1 cellular context compared by ENCODE assay signal in the genomic region with DNA sequence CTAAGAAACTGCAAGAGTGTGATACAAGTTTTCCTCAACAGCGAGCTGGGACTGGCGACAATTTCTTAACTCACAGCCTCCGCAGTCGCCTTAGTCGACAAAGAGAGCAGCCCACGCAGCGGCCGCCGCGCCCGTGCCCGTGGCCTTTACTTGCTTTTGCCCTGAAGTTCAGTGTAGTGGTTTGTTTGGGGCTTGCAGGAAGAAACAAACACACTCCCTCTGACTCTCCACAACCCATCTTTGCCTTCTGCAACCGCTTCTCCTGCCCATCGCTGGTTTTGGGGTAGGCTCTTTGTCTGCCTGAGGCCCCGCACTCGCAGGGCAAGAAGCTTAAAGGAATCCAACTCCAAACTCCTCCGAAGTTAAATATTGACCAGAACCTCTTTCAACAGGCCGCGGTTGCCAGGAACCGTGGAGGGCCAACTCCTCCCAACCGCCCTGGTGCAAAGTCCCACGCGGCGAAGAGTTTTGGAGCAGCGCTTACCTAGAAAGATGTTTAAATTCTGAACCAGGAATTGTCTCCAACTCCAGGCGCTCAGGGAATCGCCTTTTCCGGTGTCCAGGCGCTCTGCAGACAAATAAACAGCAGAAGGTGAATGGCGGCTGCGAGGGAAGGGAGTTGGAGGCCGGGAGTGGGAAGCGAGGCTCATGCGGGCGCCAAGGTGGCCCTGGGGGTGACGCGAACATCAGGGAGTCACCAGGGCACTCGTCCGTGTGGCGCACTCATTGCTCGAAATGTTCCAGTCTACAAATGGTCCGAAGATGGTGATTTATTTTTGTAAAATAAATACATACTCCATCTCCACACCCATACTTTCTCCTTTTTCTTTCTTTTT.
TF ChIP-seq lines count a peak whose summit lies in the region.

No MANE protein-coding gene starts in this region.

TF ChIP-seq in HepG2, 621 proteins besides CTCF, POLR2A, EP300 and RAD21 (continued from another document and continues in another):
- TF ChIP-seq, protein P1, sequence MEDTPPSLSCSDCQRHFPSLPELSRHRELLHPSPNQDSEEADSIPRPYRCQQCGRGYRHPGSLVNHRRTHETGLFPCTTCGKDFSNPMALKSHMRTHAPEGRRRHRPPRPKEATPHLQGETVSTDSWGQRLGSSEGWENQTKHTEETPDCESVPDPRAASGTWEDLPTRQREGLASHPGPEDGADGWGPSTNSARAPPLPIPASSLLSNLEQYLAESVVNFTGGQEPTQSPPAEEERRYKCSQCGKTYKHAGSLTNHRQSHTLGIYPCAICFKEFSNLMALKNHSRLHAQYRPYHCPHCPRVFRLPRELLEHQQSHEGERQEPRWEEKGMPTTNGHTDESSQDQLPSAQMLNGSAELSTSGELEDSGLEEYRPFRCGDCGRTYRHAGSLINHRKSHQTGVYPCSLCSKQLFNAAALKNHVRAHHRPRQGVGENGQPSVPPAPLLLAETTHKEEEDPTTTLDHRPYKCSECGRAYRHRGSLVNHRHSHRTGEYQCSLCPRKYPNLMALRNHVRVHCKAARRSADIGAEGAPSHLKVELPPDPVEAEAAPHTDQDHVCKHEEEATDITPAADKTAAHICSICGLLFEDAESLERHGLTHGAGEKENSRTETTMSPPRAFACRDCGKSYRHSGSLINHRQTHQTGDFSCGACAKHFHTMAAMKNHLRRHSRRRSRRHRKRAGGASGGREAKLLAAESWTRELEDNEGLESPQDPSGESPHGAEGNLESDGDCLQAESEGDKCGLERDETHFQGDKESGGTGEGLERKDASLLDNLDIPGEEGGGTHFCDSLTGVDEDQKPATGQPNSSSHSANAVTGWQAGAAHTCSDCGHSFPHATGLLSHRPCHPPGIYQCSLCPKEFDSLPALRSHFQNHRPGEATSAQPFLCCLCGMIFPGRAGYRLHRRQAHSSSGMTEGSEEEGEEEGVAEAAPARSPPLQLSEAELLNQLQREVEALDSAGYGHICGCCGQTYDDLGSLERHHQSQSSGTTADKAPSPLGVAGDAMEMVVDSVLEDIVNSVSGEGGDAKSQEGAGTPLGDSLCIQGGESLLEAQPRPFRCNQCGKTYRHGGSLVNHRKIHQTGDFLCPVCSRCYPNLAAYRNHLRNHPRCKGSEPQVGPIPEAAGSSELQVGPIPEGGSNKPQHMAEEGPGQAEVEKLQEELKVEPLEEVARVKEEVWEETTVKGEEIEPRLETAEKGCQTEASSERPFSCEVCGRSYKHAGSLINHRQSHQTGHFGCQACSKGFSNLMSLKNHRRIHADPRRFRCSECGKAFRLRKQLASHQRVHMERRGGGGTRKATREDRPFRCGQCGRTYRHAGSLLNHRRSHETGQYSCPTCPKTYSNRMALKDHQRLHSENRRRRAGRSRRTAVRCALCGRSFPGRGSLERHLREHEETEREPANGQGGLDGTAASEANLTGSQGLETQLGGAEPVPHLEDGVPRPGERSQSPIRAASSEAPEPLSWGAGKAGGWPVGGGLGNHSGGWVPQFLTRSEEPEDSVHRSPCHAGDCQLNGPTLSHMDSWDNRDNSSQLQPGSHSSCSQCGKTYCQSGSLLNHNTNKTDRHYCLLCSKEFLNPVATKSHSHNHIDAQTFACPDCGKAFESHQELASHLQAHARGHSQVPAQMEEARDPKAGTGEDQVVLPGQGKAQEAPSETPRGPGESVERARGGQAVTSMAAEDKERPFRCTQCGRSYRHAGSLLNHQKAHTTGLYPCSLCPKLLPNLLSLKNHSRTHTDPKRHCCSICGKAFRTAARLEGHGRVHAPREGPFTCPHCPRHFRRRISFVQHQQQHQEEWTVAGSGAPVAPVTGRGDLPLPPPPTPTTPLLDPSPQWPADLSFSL (CRISPR knock-in tag; IDR thresholded peaks at IDR 0.05) = no peak
- TF ChIP-seq KLF9 (CRISPR knock-in tag; IDR thresholded peaks at IDR 0.05; ENCODE audit: low read depth) = no peak
- TF ChIP-seq ZNF781 (CRISPR knock-in tag; IDR thresholded peaks at IDR 0.05; ENCODE audit: borderline replicate concordance, not compliant biosample characterization) = peak; percentile 60
- TF ChIP-seq ZNF20 (CRISPR knock-in tag; IDR thresholded peaks at IDR 0.05) = no peak
- TF ChIP-seq, protein P2, sequence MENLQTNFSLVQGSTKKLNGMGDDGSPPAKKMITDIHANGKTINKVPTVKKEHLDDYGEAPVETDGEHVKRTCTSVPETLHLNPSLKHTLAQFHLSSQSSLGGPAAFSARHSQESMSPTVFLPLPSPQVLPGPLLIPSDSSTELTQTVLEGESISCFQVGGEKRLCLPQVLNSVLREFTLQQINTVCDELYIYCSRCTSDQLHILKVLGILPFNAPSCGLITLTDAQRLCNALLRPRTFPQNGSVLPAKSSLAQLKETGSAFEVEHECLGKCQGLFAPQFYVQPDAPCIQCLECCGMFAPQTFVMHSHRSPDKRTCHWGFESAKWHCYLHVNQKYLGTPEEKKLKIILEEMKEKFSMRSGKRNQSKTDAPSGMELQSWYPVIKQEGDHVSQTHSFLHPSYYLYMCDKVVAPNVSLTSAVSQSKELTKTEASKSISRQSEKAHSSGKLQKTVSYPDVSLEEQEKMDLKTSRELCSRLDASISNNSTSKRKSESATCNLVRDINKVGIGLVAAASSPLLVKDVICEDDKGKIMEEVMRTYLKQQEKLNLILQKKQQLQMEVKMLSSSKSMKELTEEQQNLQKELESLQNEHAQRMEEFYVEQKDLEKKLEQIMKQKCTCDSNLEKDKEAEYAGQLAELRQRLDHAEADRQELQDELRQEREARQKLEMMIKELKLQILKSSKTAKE (CRISPR knock-in tag; IDR thresholded peaks at IDR 0.05; ENCODE audit: borderline replicate concordance) = peak; percentile 66
- TF ChIP-seq, protein P3, sequence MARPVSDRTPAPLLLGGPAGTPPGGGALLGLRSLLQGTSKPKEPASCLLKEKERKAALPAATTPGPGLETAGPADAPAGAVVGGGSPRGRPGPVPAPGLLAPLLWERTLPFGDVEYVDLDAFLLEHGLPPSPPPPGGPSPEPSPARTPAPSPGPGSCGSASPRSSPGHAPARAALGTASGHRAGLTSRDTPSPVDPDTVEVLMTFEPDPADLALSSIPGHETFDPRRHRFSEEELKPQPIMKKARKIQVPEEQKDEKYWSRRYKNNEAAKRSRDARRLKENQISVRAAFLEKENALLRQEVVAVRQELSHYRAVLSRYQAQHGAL (CRISPR knock-in tag; IDR thresholded peaks at IDR 0.05; ENCODE audit: not compliant biosample characterization) = no peak
- peak; percentile 78; the same call in 1 of the 2 replicates for TF ChIP-seq ZNF558 (CRISPR knock-in tag; IDR thresholded peaks at IDR 0.05; ENCODE audit: borderline replicate concordance)
- no peak for TF ChIP-seq ZNF274 (CRISPR knock-in tag; IDR thresholded peaks at IDR 0.05)
- no peak for TF ChIP-seq ZNF143 (CRISPR knock-in tag; IDR thresholded peaks at IDR 0.05)
- TF ChIP-seq, protein P4, sequence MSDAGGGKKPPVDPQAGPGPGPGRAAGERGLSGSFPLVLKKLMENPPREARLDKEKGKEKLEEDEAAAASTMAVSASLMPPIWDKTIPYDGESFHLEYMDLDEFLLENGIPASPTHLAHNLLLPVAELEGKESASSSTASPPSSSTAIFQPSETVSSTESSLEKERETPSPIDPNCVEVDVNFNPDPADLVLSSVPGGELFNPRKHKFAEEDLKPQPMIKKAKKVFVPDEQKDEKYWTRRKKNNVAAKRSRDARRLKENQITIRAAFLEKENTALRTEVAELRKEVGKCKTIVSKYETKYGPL (CRISPR knock-in tag; IDR thresholded peaks at IDR 0.05) = no peak
- TF ChIP-seq, protein P5, sequence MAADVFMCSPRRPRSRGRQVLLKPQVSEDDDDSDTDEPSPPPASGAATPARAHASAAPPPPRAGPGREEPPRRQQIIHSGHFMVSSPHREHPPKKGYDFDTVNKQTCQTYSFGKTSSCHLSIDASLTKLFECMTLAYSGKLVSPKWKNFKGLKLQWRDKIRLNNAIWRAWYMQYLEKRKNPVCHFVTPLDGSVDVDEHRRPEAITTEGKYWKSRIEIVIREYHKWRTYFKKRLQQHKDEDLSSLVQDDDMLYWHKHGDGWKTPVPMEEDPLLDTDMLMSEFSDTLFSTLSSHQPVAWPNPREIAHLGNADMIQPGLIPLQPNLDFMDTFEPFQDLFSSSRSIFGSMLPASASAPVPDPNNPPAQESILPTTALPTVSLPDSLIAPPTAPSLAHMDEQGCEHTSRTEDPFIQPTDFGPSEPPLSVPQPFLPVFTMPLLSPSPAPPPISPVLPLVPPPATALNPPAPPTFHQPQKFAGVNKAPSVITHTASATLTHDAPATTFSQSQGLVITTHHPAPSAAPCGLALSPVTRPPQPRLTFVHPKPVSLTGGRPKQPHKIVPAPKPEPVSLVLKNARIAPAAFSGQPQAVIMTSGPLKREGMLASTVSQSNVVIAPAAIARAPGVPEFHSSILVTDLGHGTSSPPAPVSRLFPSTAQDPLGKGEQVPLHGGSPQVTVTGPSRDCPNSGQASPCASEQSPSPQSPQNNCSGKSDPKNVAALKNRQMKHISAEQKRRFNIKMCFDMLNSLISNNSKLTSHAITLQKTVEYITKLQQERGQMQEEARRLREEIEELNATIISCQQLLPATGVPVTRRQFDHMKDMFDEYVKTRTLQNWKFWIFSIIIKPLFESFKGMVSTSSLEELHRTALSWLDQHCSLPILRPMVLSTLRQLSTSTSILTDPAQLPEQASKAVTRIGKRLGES (CRISPR knock-in tag; IDR thresholded peaks at IDR 0.05; ENCODE audit: borderline replicate concordance) = no peak
- peak; percentile 68 for TF ChIP-seq RXRA (CRISPR knock-in tag; IDR thresholded peaks at IDR 0.05)
- TF ChIP-seq, protein P6, sequence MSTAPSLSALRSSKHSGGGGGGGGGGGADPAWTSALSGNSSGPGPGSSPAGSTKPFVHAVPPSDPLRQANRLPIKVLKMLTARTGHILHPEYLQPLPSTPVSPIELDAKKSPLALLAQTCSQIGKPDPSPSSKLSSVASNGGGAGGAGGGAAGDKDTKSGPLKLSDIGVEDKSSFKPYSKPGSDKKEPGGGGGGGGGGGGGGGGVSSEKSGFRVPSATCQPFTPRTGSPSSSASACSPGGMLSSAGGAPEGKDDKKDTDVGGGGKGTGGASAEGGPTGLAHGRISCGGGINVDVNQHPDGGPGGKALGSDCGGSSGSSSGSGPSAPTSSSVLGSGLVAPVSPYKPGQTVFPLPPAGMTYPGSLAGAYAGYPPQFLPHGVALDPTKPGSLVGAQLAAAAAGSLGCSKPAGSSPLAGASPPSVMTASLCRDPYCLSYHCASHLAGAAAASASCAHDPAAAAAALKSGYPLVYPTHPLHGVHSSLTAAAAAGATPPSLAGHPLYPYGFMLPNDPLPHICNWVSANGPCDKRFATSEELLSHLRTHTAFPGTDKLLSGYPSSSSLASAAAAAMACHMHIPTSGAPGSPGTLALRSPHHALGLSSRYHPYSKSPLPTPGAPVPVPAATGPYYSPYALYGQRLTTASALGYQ (CRISPR knock-in tag; IDR thresholded peaks at IDR 0.05) = peak; percentile 87
- 0 out of 2 replicates have a peak, but pooled peaks have one; percentile 57 for TF ChIP-seq MAZ (IDR thresholded peaks at IDR 0.05; ENCODE audit: borderline replicate concordance, low read depth, low read length)
- TF ChIP-seq MAZ (CRISPR knock-in tag; IDR thresholded peaks at IDR 0.05; ENCODE audit: low read depth) = no peak
- TF ChIP-seq NFKBIZ (CRISPR knock-in tag; IDR thresholded peaks at IDR 0.05) = no peak
- TF ChIP-seq ZNF747 (CRISPR knock-in tag; IDR thresholded peaks at IDR 0.05; ENCODE audit: borderline replicate concordance) = no peak
- peak; percentile 60; the same call in 1 of the 2 replicates for TF ChIP-seq ZNF335 (CRISPR knock-in tag; IDR thresholded peaks at IDR 0.05)
- no peak for TF ChIP-seq ZFP36 (IDR thresholded peaks at IDR 0.05; ENCODE audit: borderline replicate concordance, low read depth, low read length, partially characterized antibody)
- TF ChIP-seq U2AF1 (optimal IDR thresholded peaks at IDR 0.05; ENCODE audit: low read depth, low read length) = no peak
- TF ChIP-seq, protein P7, sequence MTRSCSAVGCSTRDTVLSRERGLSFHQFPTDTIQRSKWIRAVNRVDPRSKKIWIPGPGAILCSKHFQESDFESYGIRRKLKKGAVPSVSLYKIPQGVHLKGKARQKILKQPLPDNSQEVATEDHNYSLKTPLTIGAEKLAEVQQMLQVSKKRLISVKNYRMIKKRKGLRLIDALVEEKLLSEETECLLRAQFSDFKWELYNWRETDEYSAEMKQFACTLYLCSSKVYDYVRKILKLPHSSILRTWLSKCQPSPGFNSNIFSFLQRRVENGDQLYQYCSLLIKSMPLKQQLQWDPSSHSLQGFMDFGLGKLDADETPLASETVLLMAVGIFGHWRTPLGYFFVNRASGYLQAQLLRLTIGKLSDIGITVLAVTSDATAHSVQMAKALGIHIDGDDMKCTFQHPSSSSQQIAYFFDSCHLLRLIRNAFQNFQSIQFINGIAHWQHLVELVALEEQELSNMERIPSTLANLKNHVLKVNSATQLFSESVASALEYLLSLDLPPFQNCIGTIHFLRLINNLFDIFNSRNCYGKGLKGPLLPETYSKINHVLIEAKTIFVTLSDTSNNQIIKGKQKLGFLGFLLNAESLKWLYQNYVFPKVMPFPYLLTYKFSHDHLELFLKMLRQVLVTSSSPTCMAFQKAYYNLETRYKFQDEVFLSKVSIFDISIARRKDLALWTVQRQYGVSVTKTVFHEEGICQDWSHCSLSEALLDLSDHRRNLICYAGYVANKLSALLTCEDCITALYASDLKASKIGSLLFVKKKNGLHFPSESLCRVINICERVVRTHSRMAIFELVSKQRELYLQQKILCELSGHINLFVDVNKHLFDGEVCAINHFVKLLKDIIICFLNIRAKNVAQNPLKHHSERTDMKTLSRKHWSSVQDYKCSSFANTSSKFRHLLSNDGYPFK (CRISPR knock-in tag; IDR thresholded peaks at IDR 0.05; ENCODE audit: borderline replicate concordance) = peak; percentile 54; the same call in 1 of the 2 replicates
- no peak for TF ChIP-seq SMAD1 (CRISPR knock-in tag; IDR thresholded peaks at IDR 0.05; ENCODE audit: borderline replicate concordance, low read depth)
- TF ChIP-seq SPEN (CRISPR knock-in tag; IDR thresholded peaks at IDR 0.05; ENCODE audit: low read depth) = peak; percentile 54
- no peak for TF ChIP-seq FOXM1 (CRISPR knock-in tag; IDR thresholded peaks at IDR 0.05)
- no peak for TF ChIP-seq HNRNPH1 (optimal IDR thresholded peaks at IDR 0.05; ENCODE audit: low read depth, low read length)
- TF ChIP-seq, protein P8, sequence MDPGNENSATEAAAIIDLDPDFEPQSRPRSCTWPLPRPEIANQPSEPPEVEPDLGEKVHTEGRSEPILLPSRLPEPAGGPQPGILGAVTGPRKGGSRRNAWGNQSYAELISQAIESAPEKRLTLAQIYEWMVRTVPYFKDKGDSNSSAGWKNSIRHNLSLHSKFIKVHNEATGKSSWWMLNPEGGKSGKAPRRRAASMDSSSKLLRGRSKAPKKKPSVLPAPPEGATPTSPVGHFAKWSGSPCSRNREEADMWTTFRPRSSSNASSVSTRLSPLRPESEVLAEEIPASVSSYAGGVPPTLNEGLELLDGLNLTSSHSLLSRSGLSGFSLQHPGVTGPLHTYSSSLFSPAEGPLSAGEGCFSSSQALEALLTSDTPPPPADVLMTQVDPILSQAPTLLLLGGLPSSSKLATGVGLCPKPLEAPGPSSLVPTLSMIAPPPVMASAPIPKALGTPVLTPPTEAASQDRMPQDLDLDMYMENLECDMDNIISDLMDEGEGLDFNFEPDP (CRISPR knock-in tag; conservative IDR thresholded peaks at IDR 0.05) = no peak
- peak; percentile 93 for TF ChIP-seq PHF21A (CRISPR knock-in tag; IDR thresholded peaks at IDR 0.05)
- TF ChIP-seq SMYD3 (CRISPR knock-in tag; IDR thresholded peaks at IDR 0.05) = peak; percentile 53; the same call in 1 of the 2 replicates
- TF ChIP-seq, protein P9, sequence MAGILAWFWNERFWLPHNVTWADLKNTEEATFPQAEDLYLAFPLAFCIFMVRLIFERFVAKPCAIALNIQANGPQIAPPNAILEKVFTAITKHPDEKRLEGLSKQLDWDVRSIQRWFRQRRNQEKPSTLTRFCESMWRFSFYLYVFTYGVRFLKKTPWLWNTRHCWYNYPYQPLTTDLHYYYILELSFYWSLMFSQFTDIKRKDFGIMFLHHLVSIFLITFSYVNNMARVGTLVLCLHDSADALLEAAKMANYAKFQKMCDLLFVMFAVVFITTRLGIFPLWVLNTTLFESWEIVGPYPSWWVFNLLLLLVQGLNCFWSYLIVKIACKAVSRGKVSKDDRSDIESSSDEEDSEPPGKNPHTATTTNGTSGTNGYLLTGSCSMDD (CRISPR knock-in tag; IDR thresholded peaks at IDR 0.05) = no peak
- TF ChIP-seq JUN (CRISPR knock-in tag; IDR thresholded peaks at IDR 0.05) = 0 out of 2 replicates have a peak, but pooled peaks have one; percentile 10
- no peak for TF ChIP-seq ZNF775 (CRISPR knock-in tag; IDR thresholded peaks at IDR 0.05; ENCODE audit: borderline replicate concordance)
- TF ChIP-seq SETDB1 (CRISPR knock-in tag; IDR thresholded peaks at IDR 0.05; ENCODE audit: borderline replicate concordance) = no peak
- TF ChIP-seq KLF13 (CRISPR knock-in tag; IDR thresholded peaks at IDR 0.05) = no peak
